ENCODE assay signal across 18 cellular contexts in the genomic region with DNA sequence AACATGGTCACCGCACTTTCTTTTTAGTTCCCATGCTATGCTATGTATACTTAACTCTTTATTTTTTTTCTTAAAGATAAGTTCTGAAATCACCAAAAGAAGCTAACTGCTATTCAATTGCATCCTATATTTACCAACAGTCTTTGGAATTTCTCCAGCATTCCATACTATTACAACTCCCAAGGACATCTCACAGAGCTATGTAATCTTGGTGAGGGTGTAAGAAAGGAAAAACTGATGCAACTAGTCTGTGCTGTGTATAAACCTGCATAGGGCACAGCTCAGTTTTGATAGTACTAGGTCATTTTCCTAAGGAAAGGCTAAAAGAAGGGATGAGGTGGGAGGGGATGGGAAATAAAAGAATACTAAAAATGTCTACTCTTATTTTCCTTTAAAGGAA.
A peak's percentile ranks its signal among the peaks of the same experiment; 100 is the strongest.
DNase-seq lines count a peak whose midpoint lies in the region; TF ChIP-seq lines count a peak whose summit lies in the region.
"Had no signal": no experiment of that assay in that cellular context is flagged by ENCODE, and none has a peak within 500 bp of the region (broad histone marks: within the 10 kb centered on the region; RNA-seq: fewer than 3 reads in every experiment).

No MANE protein-coding gene starts in this region.

- H3K79me1 ChIP-seq in mesendoderm (ENCODE audit: low read length), result peaks cover 15% of the 10 kb centered on the region

- H3K4me3 ChIP-seq in Caco-2 (ENCODE audit: low read depth, low read length) (no peak overlapping the region), mesendoderm (ENCODE audit: low read length) (no peak overlapping the region)
- H3K4me3 ChIP-seq: BLaER1 treated with 17β-estradiol and CSF1 and Interleukin-3, amounts not matched to agents 10 nM and 100 nM; upper lobe of left lung had no signal

- peak overlapping the region; percentile 31 for H3K4me3 Mint-ChIP-seq in Caco-2 (ENCODE audit: unreplicated experiment)
- no peak overlapping the region for H3K4me3 Mint-ChIP-seq in immature natural killer cell
- H3K4me3 Mint-ChIP-seq: activated CD4-positive, alpha-beta memory T cell treated with anti-CD3 and anti-CD28 coated beads, Interleukin-2, amount 10 ng/mL, durations not matched to agents 7 days and 5 days; activated T-helper 17 cell treated with anti-CD3 and anti-CD28 coated beads, Interleukin-2, amount 50 U/mL, for 72 hours; stimulated activated effector memory CD8-positive, alpha-beta T cell treated with anti-CD3 and anti-CD28 coated beads, Interleukin-12 subunit alpha, Interleukin-12 subunit beta, amount 100 ng/mL, for 72 hours had no signal

- no TSS peak for BruUV-seq in Caco-2 (replicated peaks; lab: Mats Ljungman, UMichigan)

- H2AK5ac ChIP-seq in mesendoderm (ENCODE audit: low read length), result no peak overlapping the region

- H3K9me3 ChIP-seq in Caco-2, result no peaks in the 10 kb centered on the region
- H3K9me3 ChIP-seq: BLaER1 treated with 17β-estradiol and CSF1 and Interleukin-3, amounts not matched to agents 10 nM and 100 nM; neutrophil; upper lobe of left lung had no signal

- H3K4me1 Mint-ChIP-seq in Caco-2 (ENCODE audit: low read depth, unreplicated experiment) (peaks cover 62% of the 10 kb centered on the region), immature natural killer cell (no peaks in the 10 kb centered on the region)
- H3K4me1 Mint-ChIP-seq: activated CD4-positive, alpha-beta memory T cell treated with anti-CD3 and anti-CD28 coated beads, Interleukin-2, amount 10 ng/mL, durations not matched to agents 7 days and 5 days; activated T-helper 17 cell treated with anti-CD3 and anti-CD28 coated beads, Interleukin-2, amount 50 U/mL, for 72 hours; stimulated activated effector memory CD8-positive, alpha-beta T cell treated with anti-CD3 and anti-CD28 coated beads, Interleukin-12 subunit alpha, Interleukin-12 subunit beta, amount 100 ng/mL, for 72 hours had no signal

- TF ChIP-seq CTCF in Caco-2 (IDR thresholded peaks at IDR 0.05; ENCODE audit: insufficient read depth in 1 of 2, low read depth in 1 of 2, low read length in 1 of 2, severe bottlenecking in 1 of 2, unreplicated experiment in 1 of 2), result no peak

- no peak overlapping the region for H4K8ac ChIP-seq in mesendoderm (ENCODE audit: low read depth, low read length)

- H3K23ac ChIP-seq in mesendoderm (ENCODE audit: low read length), result no peak overlapping the region

- H3K4me1 ChIP-seq in Caco-2 (peaks cover 82% of the 10 kb centered on the region), mesendoderm (ENCODE audit: control insufficient read depth, low read depth, low read length) (peaks cover 35% of the 10 kb centered on the region)

- H4K5ac ChIP-seq in mesendoderm (ENCODE audit: low read length), result no peak overlapping the region

- DNase-seq in Caco-2 (peak in 1 of 2 experiments; percentile 40), LHCN-M2 (ENCODE audit: low read depth) (peak; percentile 31), dedifferentiated amniotic fluid mesenchymal stem cell (ENCODE audit: extremely low spot score) (peak; percentile 96), mesendoderm (peak; percentile 85), kidney tubule cell (ENCODE audit: low spot score) (no peak), NCI-H510A treated with DMSO at 0.1 percent for 48 hours (lab: John Stamatoyannopoulos, UW) (no peak), immature natural killer cell (no peak), substantia nigra (lab: John Stamatoyannopoulos, UW) (no peak)
- DNase-seq: activated CD4-positive, alpha-beta memory T cell treated with anti-CD3 and anti-CD28 coated beads, Interleukin-2, amount 10 ng/mL, durations not matched to agents 7 days and 5 days; DMS53; midbrain; NCI-H1417 treated with DMSO at 0.1 percent for 48 hours; NCI-H345; upper lobe of left lung had no signal

- H3K4me2 ChIP-seq in mesendoderm (ENCODE audit: low read length), result no peak overlapping the region
- H3K4me2 ChIP-seq: BLaER1 treated with 17β-estradiol and CSF1 and Interleukin-3, amounts not matched to agents 10 nM and 100 nM had no signal

- H3K36me3 Mint-ChIP-seq in Caco-2 (ENCODE audit: insufficient read depth, unreplicated experiment), result peaks cover 34% of the 10 kb centered on the region
- no peaks in the 10 kb centered on the region for H3K36me3 Mint-ChIP-seq in immature natural killer cell
- H3K36me3 Mint-ChIP-seq: stimulated activated effector memory CD8-positive, alpha-beta T cell treated with anti-CD3 and anti-CD28 coated beads, Interleukin-12 subunit alpha, Interleukin-12 subunit beta, amount 100 ng/mL, for 72 hours had no signal

- H3K27me3 Mint-ChIP-seq in Caco-2 (ENCODE audit: insufficient read depth, unreplicated experiment) (no peaks in the 10 kb centered on the region), immature natural killer cell (ENCODE audit: low read depth in 3 of 3) (peaks cover 4 to 13% (median 7%) of the 10 kb centered on the region in 3 donors)

- POLR2A ChIA-PET in Caco-2 (lab: Charles Lee), result interaction anchor here (1.1 to 2.7 kb wide), 2 partner anchors 69 to 79 kb away, joined by 3 to 12 read pairs; a partner anchor contains a TSS

- no peak overlapping the region for H2BK15ac ChIP-seq in mesendoderm (replicated peaks; ENCODE audit: low read depth)

- H2BK120ac ChIP-seq in mesendoderm (ENCODE audit: low read depth, low read length), result no peak overlapping the region

- H3K27ac ChIP-seq in mesendoderm (ENCODE audit: low read depth, low read length) (peak overlapping the region; percentile 45), substantia nigra (ENCODE audit: low read depth, low read length, poor library complexity, severe bottlenecking) (no peak overlapping the region)
- H3K27ac ChIP-seq: BLaER1 treated with 17β-estradiol and CSF1 and Interleukin-3, amounts not matched to agents 10 nM and 100 nM; neutrophil; upper lobe of left lung had no signal

- no peaks in the 10 kb centered on the region for H3K27me3 ChIP-seq in Caco-2 (replicated peaks; ENCODE audit: control insufficient read depth, insufficient read depth, low read length)
- no peaks in the 10 kb centered on the region for H3K27me3 ChIP-seq in mesendoderm (ENCODE audit: insufficient read depth, low read length, poor library complexity)
- H3K27me3 ChIP-seq: BLaER1 treated with 17β-estradiol and CSF1 and Interleukin-3, amounts not matched to agents 10 nM and 100 nM; upper lobe of left lung had no signal

- peaks cover 71% of the 10 kb centered on the region for H3K79me2 ChIP-seq in mesendoderm (ENCODE audit: control insufficient read depth, insufficient read depth, low read length)

- no peak overlapping the region for H2BK5ac ChIP-seq in mesendoderm (ENCODE audit: low read length)

- no peak overlapping the region for H3K56ac ChIP-seq in mesendoderm (ENCODE audit: low read length)

- H3K18ac ChIP-seq in mesendoderm (ENCODE audit: low read length), result no peak overlapping the region

- H3K9ac ChIP-seq in mesendoderm (ENCODE audit: low read length), result no peak overlapping the region
- H3K9ac ChIP-seq: BLaER1 treated with 17β-estradiol and CSF1 and Interleukin-3, amounts not matched to agents 10 nM and 100 nM had no signal

- intact Hi-C loops in Caco-2 (cut with micrococcal nuclease; ENCODE audit: unreplicated experiment), result loop anchor here (1.0 to 2.0 kb wide), 3 partner anchors 26 to 59 kb away; no protein-coding TSS in a partner anchor

- CTCF ChIA-PET in Caco-2 (lab: Charles Lee), result interaction anchor here (1.0 kb wide), 1 partner anchor 18 kb away, joined by 3 read pairs; no protein-coding TSS in a partner anchor

- H3K4ac ChIP-seq in mesendoderm (ENCODE audit: low read depth, low read length), result no peak overlapping the region

- peak overlapping the region; percentile 80 for H3K27ac Mint-ChIP-seq in Caco-2 (ENCODE audit: unreplicated experiment)
- H3K27ac Mint-ChIP-seq in immature natural killer cell, result no peak overlapping the region
- H3K27ac Mint-ChIP-seq: activated CD4-positive, alpha-beta memory T cell treated with anti-CD3 and anti-CD28 coated beads, Interleukin-2, amount 10 ng/mL, durations not matched to agents 7 days and 5 days; activated T-helper 17 cell treated with anti-CD3 and anti-CD28 coated beads, Interleukin-2, amount 50 U/mL, for 72 hours; stimulated activated effector memory CD8-positive, alpha-beta T cell treated with anti-CD3 and anti-CD28 coated beads, Interleukin-12 subunit alpha, Interleukin-12 subunit beta, amount 100 ng/mL, for 72 hours had no signal

- no peaks in the 10 kb centered on the region for H3K9me3 Mint-ChIP-seq in Caco-2 (ENCODE audit: unreplicated experiment)
- H3K9me3 Mint-ChIP-seq in immature natural killer cell, result no peaks in the 10 kb centered on the region
- H3K9me3 Mint-ChIP-seq: activated CD4-positive, alpha-beta memory T cell treated with anti-CD3 and anti-CD28 coated beads, Interleukin-2, amount 10 ng/mL, durations not matched to agents 7 days and 5 days; activated T-helper 17 cell treated with anti-CD3 and anti-CD28 coated beads, Interleukin-2, amount 50 U/mL, for 72 hours; stimulated activated effector memory CD8-positive, alpha-beta T cell treated with anti-CD3 and anti-CD28 coated beads, Interleukin-12 subunit alpha, Interleukin-12 subunit beta, amount 100 ng/mL, for 72 hours had no signal

- WGBS in mesendoderm (ENCODE audit: extremely low coverage, insufficient coverage, low lambda C conversion rate), result no CpG with 5 or more reads among the region's 1 CpG

- no peaks in the 10 kb centered on the region; the same call in 1 of the 2 replicates for H3K36me3 ChIP-seq in Caco-2 (ENCODE audit: control insufficient read depth, insufficient read depth, low read length)
- no peaks in the 10 kb centered on the region for H3K36me3 ChIP-seq in mesendoderm (ENCODE audit: control insufficient read depth, insufficient read depth, low read length)
- H3K36me3 ChIP-seq: BLaER1 treated with 17β-estradiol and CSF1 and Interleukin-3, amounts not matched to agents 10 nM and 100 nM; neutrophil; upper lobe of left lung had no signal

Comparison
In these comparisons a context has a peak if more than half of its experiments do, and no peak if none do; other contexts are left out.
1. DNase-seq: peak in LHCN-M2 (single experiment), dedifferentiated amniotic fluid mesenchymal stem cell (single experiment) and mesendoderm (single experiment); none in kidney tubule cell (single experiment), NCI-H510A treated with DMSO at 0.1 percent for 48 hours (single experiment), immature natural killer cell (0 of 3) and substantia nigra (0 of 49).